39 cellular contexts compared by ENCODE assay signal in the genomic region with DNA sequence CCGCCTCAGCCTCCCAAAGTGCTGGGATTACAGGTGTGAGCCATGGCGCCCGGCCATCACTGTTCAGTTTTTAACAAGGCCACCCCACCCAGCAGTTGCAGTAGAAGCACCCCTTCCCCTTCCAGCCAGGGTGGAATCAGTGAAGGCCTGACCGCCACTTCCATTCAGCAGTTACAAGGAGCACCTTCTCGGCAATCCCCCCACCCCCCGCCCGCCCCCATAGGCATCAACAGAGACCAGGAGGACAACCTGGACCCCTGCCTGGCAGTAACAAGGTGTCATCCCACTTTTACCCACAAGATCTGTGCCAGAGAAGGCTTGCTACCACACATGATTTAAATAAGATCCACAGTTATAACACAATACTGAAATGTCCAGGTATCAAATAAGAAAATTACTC. TPM values are rescaled to one million over a fixed set of nuclear protein-coding genes. Genes with fewer than 3 reads are reported as not detected.
"Had no signal": no experiment of that assay in that cellular context is flagged by ENCODE, and none has a peak within 500 bp of the region (broad histone marks: within the 10 kb centered on the region; RNA-seq: fewer than 3 reads in every experiment).

No MANE protein-coding gene starts in this region.

- H3K4me1 ChIP-seq: adrenal gland, body of pancreas, breast epithelium had no signal

- H3K4me3 ChIP-seq: adrenal gland, body of pancreas, breast epithelium had no signal

- H3K4me1 Mint-ChIP-seq: activated B cell treated with CpG ODN at 0.5 μM for 24 hours; activated CD4-positive, alpha-beta T cell treated with anti-CD3 and anti-CD28 coated beads, Interleukin-2, amount 10 ng/mL, durations not matched to agents 24 days and 14 days; activated naive CD8-positive, alpha-beta T cell treated with anti-CD3 and anti-CD28 coated beads for 36 hours; activated T-helper 17 cell treated with anti-CD3 and anti-CD28 coated beads, Interleukin-2, amount 50 U/mL, for 72 hours; central memory CD8-positive, alpha-beta T cell had no signal

- H3K27ac Mint-ChIP-seq: activated B cell treated with CpG ODN at 0.5 μM for 24 hours; activated CD4-positive, alpha-beta memory T cell treated with anti-CD3 and anti-CD28 coated beads for 36 hours; activated CD4-positive, alpha-beta T cell treated with anti-CD3 and anti-CD28 coated beads, Interleukin-2, amount 10 ng/mL, durations not matched to agents 24 days and 14 days; activated CD8-positive, alpha-beta T cell treated with anti-CD3 and anti-CD28 coated beads for 36 hours; activated naive CD4-positive, alpha-beta T cell treated with anti-CD3 and anti-CD28 coated beads for 36 hours; activated naive CD4-positive, alpha-beta T cell treated with anti-CD3 and anti-CD28 coated beads, Interleukin-2, amount 50 U/mL, for 72 hours; activated naive CD8-positive, alpha-beta T cell treated with anti-CD3 and anti-CD28 coated beads for 36 hours; activated T-cell treated with anti-CD3 and anti-CD28 coated beads, Interleukin-2, amount 50 U/mL, for 72 hours; activated T-helper 1 cell treated with anti-CD3 and anti-CD28 coated beads, Interleukin-12 subunit alpha, Interleukin-12 subunit beta, Interleukin-2, Interleukin-4 antibody, amounts not matched to agents 30 ng/mL and 10 ng/mL and 1 ng/mL, durations not matched to agents 14 hours and 24 hours and 36 hours; activated T-helper 17 cell treated with anti-CD3 and anti-CD28 coated beads, Interleukin-2, amount 50 U/mL, for 72 hours; T-helper 1 cell treated with Interleukin-12 subunit alpha and Interleukin-12 subunit beta and Interleukin-4 antibody, amounts not matched to agents 30 μg/mL and 1 μg/mL, for 36 hours; T-helper 2 cell treated with Interferon-gamma antibody and Interleukin-4, amounts not matched to agents 5 μg/mL and 100 μg/mL, for 36 hours had no signal

- DNase-seq: activated B cell treated with CpG ODN at 0.5 μM for 24 hours; activated CD4-positive, alpha-beta memory T cell treated with anti-CD3 and anti-CD28 coated beads for 36 hours; activated CD4-positive, alpha-beta T cell treated with anti-CD3 and anti-CD28 coated beads for 4 hours; activated CD4-positive, alpha-beta T cell treated with anti-CD3 and anti-CD28 coated beads, Interleukin-2, amount 50 U/mL, for 1 hour; activated CD4-positive, alpha-beta T cell treated with anti-CD3 and anti-CD28 coated beads, Interleukin-2, amount 50 U/mL, for 4 hours; activated CD4-positive, CD25-positive, alpha-beta regulatory T cell treated with anti-CD3 and anti-CD28 coated beads, Interleukin-2, amount 50 U/mL, for 72 hours; activated CD8-positive, alpha-beta T cell treated with anti-CD3 and anti-CD28 coated beads for 36 hours; activated effector memory CD4-positive, alpha-beta T cell treated with anti-CD3 and anti-CD28 coated beads, Interleukin-2, amount 50 U/mL, for 16 hours; activated gamma-delta T cell treated with Interleukin-2 at 50 U/mL for 16 hours; activated naive CD4-positive, alpha-beta T cell; activated naive CD4-positive, alpha-beta T cell treated with anti-CD3 and anti-CD28 coated beads for 36 hours; activated naive CD4-positive, alpha-beta T cell treated with anti-CD3 and anti-CD28 coated beads, Interleukin-2, amount 50 U/mL, for 16 hours; activated naive CD8-positive, alpha-beta T cell treated with anti-CD3 and anti-CD28 coated beads for 36 hours; activated T-cell treated with anti-CD3 and anti-CD28 coated beads for 4 hours; activated T-cell treated with anti-CD3 and anti-CD28 coated beads, Interleukin-2, amount 50 U/mL, for 1 hour; activated T-cell treated with anti-CD3 and anti-CD28 coated beads, Interleukin-2, amount 50 U/mL, for 4 hours; activated T-cell treated with anti-CD3 and anti-CD28 coated beads, Interleukin-2, amount 50 U/mL, for 72 hours; amniotic stem cell; aorta; body of pancreas; brain microvascular endothelial cell; caudate nucleus; cerebellar nuclear complex; SW 1271; T-helper 1 cell; T-helper 2 cell; T-helper 9 cell had no signal

- ATAC-seq: activated CD8-positive, alpha-beta T cell treated with anti-CD3 and anti-CD28 coated beads for 36 hours; activated naive CD4-positive, alpha-beta T cell treated with anti-CD3 and anti-CD28 coated beads, Interleukin-2, amount 50 U/mL, for 72 hours; activated T-cell treated with anti-CD3 and anti-CD28 coated beads, Interleukin-2, amount 50 U/mL, for 4 hours; activated T-cell treated with anti-CD3 and anti-CD28 coated beads, Interleukin-2, amount 50 U/mL, for 72 hours; activated T-helper 17 cell treated with anti-CD3 and anti-CD28 coated beads, Interleukin-2, amount 50 U/mL, for 72 hours; body of pancreas had no signal

- H3K36me3 Mint-ChIP-seq: activated naive CD8-positive, alpha-beta T cell treated with anti-CD3 and anti-CD28 coated beads for 36 hours had no signal

- H3K27me3 ChIP-seq: body of pancreas, breast epithelium had no signal

- H3K4me3 Mint-ChIP-seq: activated B cell treated with CpG ODN at 0.5 μM for 24 hours; activated CD4-positive, alpha-beta memory T cell treated with anti-CD3 and anti-CD28 coated beads for 36 hours; activated CD4-positive, alpha-beta T cell treated with anti-CD3 and anti-CD28 coated beads, Interleukin-2, amount 10 ng/mL, durations not matched to agents 24 days and 14 days; activated CD8-positive, alpha-beta T cell treated with anti-CD3 and anti-CD28 coated beads for 36 hours; activated naive CD4-positive, alpha-beta T cell treated with anti-CD3 and anti-CD28 coated beads for 36 hours; activated naive CD8-positive, alpha-beta T cell treated with anti-CD3 and anti-CD28 coated beads for 36 hours; activated T-cell treated with anti-CD3 and anti-CD28 coated beads, Interleukin-2, amount 50 U/mL, for 4 hours; activated T-cell treated with anti-CD3 and anti-CD28 coated beads, Interleukin-2, amount 50 U/mL, for 72 hours; activated T-helper 1 cell treated with anti-CD3 and anti-CD28 coated beads, Interleukin-12 subunit alpha, Interleukin-12 subunit beta, Interleukin-2, Interleukin-4 antibody, amounts not matched to agents 30 ng/mL and 10 ng/mL and 1 ng/mL, durations not matched to agents 14 hours and 24 hours and 36 hours; activated T-helper 17 cell treated with anti-CD3 and anti-CD28 coated beads, Interleukin-2, amount 50 U/mL, for 72 hours; central memory CD8-positive, alpha-beta T cell; T-helper 1 cell treated with Interleukin-12 subunit alpha and Interleukin-12 subunit beta and Interleukin-4 antibody, amounts not matched to agents 30 μg/mL and 1 μg/mL, for 36 hours; T-helper 2 cell treated with Interferon-gamma antibody and Interleukin-4, amounts not matched to agents 5 μg/mL and 100 μg/mL, for 36 hours had no signal

- H3K36me3 ChIP-seq: adrenal gland, brain microvascular endothelial cell, breast epithelium had no signal

- H3K27ac ChIP-seq: adrenal gland, body of pancreas, brain microvascular endothelial cell, breast epithelium, VCaP had no signal

RNA-seq across cellular contexts. Expression of a gene that starts 23.1 kb away (rescaled TPM):
- total RNA-seq: activated B cell treated with CpG ODN at 0.5 μM for 24 hours; activated CD4-positive, alpha-beta memory T cell treated with anti-CD3 and anti-CD28 coated beads for 36 hours; activated CD4-positive, alpha-beta T cell treated with anti-CD3 and anti-CD28 coated beads, Interleukin-2, amount 10 ng/mL, durations not matched to agents 24 days and 14 days; activated CD8-positive, alpha-beta memory T cell treated with anti-CD3 and anti-CD28 coated beads for 36 hours; activated naive CD4-positive, alpha-beta T cell treated with anti-CD3 and anti-CD28 coated beads for 36 hours; activated naive CD4-positive, alpha-beta T cell treated with anti-CD3 and anti-CD28 coated beads, Interleukin-2, amount 50 U/mL, for 72 hours; activated T-cell treated with anti-CD3 and anti-CD28 coated beads, Interleukin-2, amount 50 U/mL, for 4 hours; activated T-cell treated with anti-CD3 and anti-CD28 coated beads, Interleukin-2, amount 50 U/mL, for 72 hours; activated T-helper 1 cell treated with anti-CD3 and anti-CD28 coated beads, Interleukin-12 subunit alpha, Interleukin-12 subunit beta, Interleukin-2, Interleukin-4 antibody, amounts not matched to agents 30 ng/mL and 10 ng/mL and 1 ng/mL, durations not matched to agents 14 hours and 24 hours and 36 hours; activated T-helper 17 cell treated with anti-CD3 and anti-CD28 coated beads, Interleukin-2, amount 50 U/mL, for 72 hours; adrenal gland; aorta; astrocyte; body of pancreas; breast epithelium had no signal
